Comparison of ENCODE assay signal across 9 cellular contexts in the genomic region with DNA sequence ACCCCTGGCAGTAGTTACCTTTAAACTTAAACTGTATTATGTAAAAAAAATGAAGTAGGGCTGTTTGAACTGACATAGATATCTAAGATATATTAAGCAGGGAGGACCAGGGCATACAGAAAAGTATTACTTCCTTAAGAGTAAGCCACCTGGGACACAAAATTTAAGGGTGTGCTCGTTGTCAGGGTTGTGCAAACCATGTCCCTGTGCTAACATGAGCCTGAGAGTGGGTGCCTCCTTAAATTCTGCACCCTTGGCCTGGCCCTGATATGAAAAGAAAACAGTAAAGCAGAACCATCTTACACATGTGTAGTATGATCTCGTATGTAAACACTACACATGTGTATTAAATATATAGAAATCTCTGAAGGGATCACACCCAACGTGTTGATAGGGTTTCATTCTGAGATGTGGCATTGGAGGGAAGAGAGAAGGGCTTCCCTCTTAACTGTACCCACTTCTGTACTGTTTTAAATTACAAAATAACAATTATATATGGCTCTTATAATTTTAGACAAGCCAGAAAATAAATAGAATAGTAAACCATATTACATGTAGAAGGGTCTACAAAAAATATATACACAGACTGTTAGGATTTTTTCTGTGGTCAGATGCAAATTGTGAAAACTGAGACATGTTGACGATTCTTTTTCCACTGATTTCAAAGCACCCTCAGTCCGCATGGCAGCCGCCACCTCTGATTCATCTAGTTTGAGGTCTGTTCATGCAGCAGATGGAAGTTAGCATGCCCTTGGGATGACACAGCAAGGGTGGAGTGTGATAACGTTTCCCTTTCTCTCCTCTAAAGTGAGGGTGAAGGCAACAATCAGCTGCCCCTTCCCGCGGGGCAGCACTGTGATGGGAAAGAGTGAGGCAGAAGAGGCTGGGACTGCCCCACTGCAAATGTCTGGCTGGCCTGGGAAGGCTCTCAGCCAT.
DNase-seq lines count a peak whose midpoint lies in the region; ATAC-seq, FAIRE-seq and TF ChIP-seq lines count a peak whose summit lies in the region.
"Had no signal": no experiment of that assay in that cellular context is flagged by ENCODE, and none has a peak within 500 bp of the region (broad histone marks: within the 10 kb centered on the region; RNA-seq: fewer than 3 reads in every experiment).

No MANE protein-coding gene starts in this region.

- DNase-seq in EL (peak; percentile 74), astrocyte (ENCODE audit: low read depth) (peak; percentile 88), posterior vena cava (ENCODE audit: low spot score) (peak; percentile 86), nephron progenitor cell (no peak), LoVo (ENCODE audit: low spot score) (no peak)

- H3K27ac Mint-ChIP-seq in astrocyte (ENCODE audit: unreplicated experiment), result peak overlapping the region; percentile 62
- no peak overlapping the region for H3K27ac Mint-ChIP-seq in nephron progenitor cell

- TF ChIP-seq CTCF in astrocyte (IDR thresholded peaks at IDR 0.05; ENCODE audit: insufficient read depth, low read depth, low read length) (no peak), nephron progenitor cell (IDR thresholded peaks at IDR 0.05) (no peak)

- H3K36me3 Mint-ChIP-seq in astrocyte (ENCODE audit: low read depth, unreplicated experiment) (no peaks in the 10 kb centered on the region), nephron progenitor cell (ENCODE audit: low read depth) (no peaks in the 10 kb centered on the region)

- H4K20me1 ChIP-seq in astrocyte (ENCODE audit: insufficient read depth, low read length), result no peaks in the 10 kb centered on the region

- peaks cover 12% of the 10 kb centered on the region for H3K4me1 Mint-ChIP-seq in astrocyte (ENCODE audit: low read depth, unreplicated experiment)
- peaks cover 23% of the 10 kb centered on the region for H3K4me1 Mint-ChIP-seq in nephron progenitor cell

- H3K9me3 ChIP-seq in astrocyte (ENCODE audit: insufficient read depth, low read depth, low read length), result no peaks in the 10 kb centered on the region

- FAIRE-seq in astrocyte (lab: Jason Lieb, UNC), result peak; percentile 83
- FAIRE-seq: H1 had no signal

- H3K27me3 Mint-ChIP-seq in astrocyte (ENCODE audit: low read depth, unreplicated experiment) (peaks cover 16% of the 10 kb centered on the region), nephron progenitor cell (ENCODE audit: low read depth, poor library complexity) (peaks cover 10% of the 10 kb centered on the region)

- peaks cover 5% of the 10 kb centered on the region for H3K9me3 Mint-ChIP-seq in astrocyte (ENCODE audit: unreplicated experiment)
- H3K9me3 Mint-ChIP-seq in nephron progenitor cell, result peaks cover 20% of the 10 kb centered on the region

- peak overlapping the region; percentile 2 for H3K4me3 ChIP-seq in astrocyte (ENCODE audit: insufficient read depth, low read depth, low read length)

- peak overlapping the region; percentile 49 for H3K9ac ChIP-seq in astrocyte (ENCODE audit: low read length)

- H3K4me1 ChIP-seq in astrocyte (ENCODE audit: insufficient read depth, low read length), result peaks cover 18% of the 10 kb centered on the region

- intact Hi-C loops in posterior vena cava (cut with DNase I), result no loop called here

- no peaks in the 10 kb centered on the region for H3K36me3 ChIP-seq in astrocyte (ENCODE audit: insufficient read depth, low read length)

- no peak overlapping the region for H3K4me3 Mint-ChIP-seq in astrocyte (ENCODE audit: unreplicated experiment)
- no peak overlapping the region for H3K4me3 Mint-ChIP-seq in nephron progenitor cell

- peak overlapping the region; percentile 64 for H3K4me2 ChIP-seq in astrocyte (ENCODE audit: low read length)

- H3K27ac ChIP-seq in astrocyte (ENCODE audit: low read depth, low read length), result peak overlapping the region; percentile 71

- peak overlapping the region; percentile 8 for H2AFZ ChIP-seq in astrocyte (ENCODE audit: low read depth, low read length)

- no peaks in the 10 kb centered on the region for H3K79me2 ChIP-seq in astrocyte (ENCODE audit: insufficient read depth, low read length)

- peaks cover 9% of the 10 kb centered on the region for H3K27me3 ChIP-seq in astrocyte (ENCODE audit: insufficient read depth, low read length)

- peak; percentile 56 for ATAC-seq in HG03045 (IDR thresholded peaks at IDR 0.05; ENCODE audit: unreplicated experiment)
- no peak for ATAC-seq in HG03097 (IDR thresholded peaks at IDR 0.05; ENCODE audit: low FRiP score, unreplicated experiment)
- no peak for ATAC-seq in HG03342 (IDR thresholded peaks at IDR 0.05; ENCODE audit: unreplicated experiment)

Comparison
In these comparisons a context has a peak if more than half of its experiments do, and no peak if none do; other contexts are left out.
1. DNase-seq: peak in EL (single experiment), astrocyte (single experiment) and posterior vena cava (single experiment); none in nephron progenitor cell (single experiment) and LoVo (single experiment).